1 cellular context compared by ENCODE assay signal in genomic region chr22:30717331-30717921, GRCh38.
TF ChIP-seq lines count a peak whose summit lies in the region.

No MANE protein-coding gene starts in this region.

TF ChIP-seq in SK-N-SH treated with all-trans-retinoic acid at 6 μM for 48 hours, 23 proteins besides CTCF, POLR2A, EP300 and RAD21 (continued from another document):
- TF ChIP-seq CREB5 (CRISPR knock-in tag; IDR thresholded peaks at IDR 0.05; ENCODE audit: low read depth), result no peak
- no peak for TF ChIP-seq PPARA (CRISPR knock-in tag; IDR thresholded peaks at IDR 0.05; ENCODE audit: borderline replicate concordance)
